Comparison of ENCODE assay signal across 10 cellular contexts in genomic region chr1:151837841-151838490, GRCh38.
DNase-seq lines count a peak whose midpoint lies in the region; ATAC-seq, FAIRE-seq and TF ChIP-seq lines count a peak whose summit lies in the region.
"Had no signal": no experiment of that assay in that cellular context is flagged by ENCODE, and none has a peak within 500 bp of the region (broad histone marks: within the 10 kb centered on the region; RNA-seq: fewer than 3 reads in every experiment).

No MANE protein-coding gene starts in this region.

- DNase-seq in HFF-Myc (ENCODE audit: extremely low read depth, low read depth), result no peak
- peak; percentile 52 for DNase-seq in activated naive CD4-positive, alpha-beta T cell treated with anti-CD3 and anti-CD28 coated beads, Interleukin-2, amount 10 ng/mL, durations not matched to agents 7 days and 5 days
- DNase-seq in stimulated activated CD4-positive, alpha-beta T cell treated with anti-CD3 and anti-CD28 coated beads, Interleukin-4, amount 100 ng/mL, for 24 hours, result peak; percentile 52
- DNase-seq in H54 (ENCODE audit: insufficient read length, low spot score), result no peak

- TF ChIP-seq POLR2A in H54 (IDR thresholded peaks at IDR 0.05; ENCODE audit: low read depth, low read length), result no peak

- CTCF ChIA-PET in activated naive CD4-positive, alpha-beta T cell treated with anti-CD3 and anti-CD28 coated beads, Interleukin-2, amount 10 ng/mL, durations not matched to agents 7 days and 5 days (lab: Charles Lee), result interaction anchor here (2.0 to 2.2 kb wide), 2 partner anchors 145 to 302 kb away, joined by 10 to 12 read pairs; no protein-coding TSS in a partner anchor

- peaks cover 38% of the 10 kb centered on the region for H3K27me3 Mint-ChIP-seq in activated naive CD4-positive, alpha-beta T cell treated with anti-CD3 and anti-CD28 coated beads, Interleukin-2, amount 10 ng/mL, durations not matched to agents 7 days and 5 days

- peak overlapping the region; percentile 72 for H3K4me3 Mint-ChIP-seq in activated naive CD4-positive, alpha-beta T cell treated with anti-CD3 and anti-CD28 coated beads, Interleukin-2, amount 10 ng/mL, durations not matched to agents 7 days and 5 days

- FAIRE-seq in H54 (lab: Jason Lieb, UNC), result no peak

- TF ChIP-seq CTCF in HFF-Myc (IDR thresholded peaks at IDR 0.05; ENCODE audit: low read depth, low read length, missing control alignments), result no peak

- H3K9ac ChIP-seq in iPS-15b (ENCODE audit: low read depth, low read length), result no peak overlapping the region

- H3K36me3 ChIP-seq in iPS-15b (ENCODE audit: control insufficient read depth, insufficient read depth, low read length), result no peaks in the 10 kb centered on the region

- H3K9me3 Mint-ChIP-seq in activated naive CD4-positive, alpha-beta T cell treated with anti-CD3 and anti-CD28 coated beads, Interleukin-2, amount 10 ng/mL, durations not matched to agents 7 days and 5 days, result no peaks in the 10 kb centered on the region

- peaks cover 65% of the 10 kb centered on the region for H3K4me1 Mint-ChIP-seq in activated naive CD4-positive, alpha-beta T cell treated with anti-CD3 and anti-CD28 coated beads, Interleukin-2, amount 10 ng/mL, durations not matched to agents 7 days and 5 days

- no peaks in the 10 kb centered on the region for H3K9me3 ChIP-seq in iPS-15b (ENCODE audit: control insufficient read depth, insufficient read depth, low read length)

- peaks cover 35% of the 10 kb centered on the region for H3K27me3 ChIP-seq in iPS-15b (ENCODE audit: control insufficient read depth, insufficient read depth, low read length)

- peaks cover 8% of the 10 kb centered on the region for H3K4me1 ChIP-seq in iPS-15b (ENCODE audit: control insufficient read depth, insufficient read depth, low read length)

- H3K27ac Mint-ChIP-seq in activated naive CD4-positive, alpha-beta T cell treated with anti-CD3 and anti-CD28 coated beads, Interleukin-2, amount 10 ng/mL, durations not matched to agents 7 days and 5 days, result peak overlapping the region; percentile 90

- H3K36me3 Mint-ChIP-seq in activated naive CD4-positive, alpha-beta T cell treated with anti-CD3 and anti-CD28 coated beads, Interleukin-2, amount 10 ng/mL, durations not matched to agents 7 days and 5 days, result no peaks in the 10 kb centered on the region

- H3K4me3 ChIP-seq in HFF-Myc (replicated peaks; ENCODE audit: low read depth, low read length) (peak overlapping the region; percentile 26), iPS-15b (ENCODE audit: low read depth, low read length) (peak overlapping the region; percentile 76)
- H3K4me3 ChIP-seq: lung had no signal

- ATAC-seq in HG03039 (IDR thresholded peaks at IDR 0.05; ENCODE audit: unreplicated experiment), result no peak
- no peak for ATAC-seq in GM21825 (IDR thresholded peaks at IDR 0.05; ENCODE audit: unreplicated experiment)
- ATAC-seq in HG03196 (IDR thresholded peaks at IDR 0.05; ENCODE audit: unreplicated experiment), result no peak
- ATAC-seq: Panc1 had no signal

Comparison
In these comparisons a context has a peak if more than half of its experiments do, and no peak if none do; other contexts are left out.
1. DNase-seq: peak in activated naive CD4-positive, alpha-beta T cell treated with anti-CD3 and anti-CD28 coated beads, Interleukin-2, amount 10 ng/mL, durations not matched to agents 7 days and 5 days (single experiment) and stimulated activated CD4-positive, alpha-beta T cell treated with anti-CD3 and anti-CD28 coated beads, Interleukin-4, amount 100 ng/mL, for 24 hours (single experiment); none in HFF-Myc (single experiment) and H54 (single experiment).